In genomic region chr1:208641881-208642280, GRCh38 we compare ENCODE assay signal across 32 cellular contexts.
DNase-seq lines count a peak whose midpoint lies in the region; ATAC-seq, FAIRE-seq and TF ChIP-seq lines count a peak whose summit lies in the region.
"Had no signal": no experiment of that assay in that cellular context is flagged by ENCODE, and none has a peak within 500 bp of the region (broad histone marks: within the 10 kb centered on the region; RNA-seq: fewer than 3 reads in every experiment).

No MANE protein-coding gene starts in this region.

- H3K36me3 Mint-ChIP-seq in Caco-2 (ENCODE audit: insufficient read depth, unreplicated experiment): no peaks in the 10 kb centered on the region
- no peaks in the 10 kb centered on the region for H3K36me3 Mint-ChIP-seq in nephron progenitor cell (ENCODE audit: low read depth)
- H3K36me3 Mint-ChIP-seq: activated naive CD4-positive, alpha-beta T cell treated with anti-CD3 and anti-CD28 coated beads, Interleukin-2, amount 50 U/mL, for 24 hours; brain; CD14-positive monocyte; memory B cell had no signal

- ATAC-seq in GM18909 (IDR thresholded peaks at IDR 0.05; ENCODE audit: poor library complexity, unreplicated experiment): peak; percentile 59
- peak; percentile 79 for ATAC-seq in GM21619 (IDR thresholded peaks at IDR 0.05; ENCODE audit: unreplicated experiment)
- ATAC-seq in HG03460 (IDR thresholded peaks at IDR 0.05; ENCODE audit: unreplicated experiment): peak; percentile 55
- ATAC-seq: activated CD4-positive, alpha-beta T cell treated with anti-CD3 and anti-CD28 coated beads for 36 hours; activated CD8-positive, alpha-beta T cell treated with anti-CD3 and anti-CD28 coated beads for 36 hours; activated T-helper 17 cell treated with anti-CD3 and anti-CD28 coated beads, Interleukin-2, amount 50 U/mL, for 72 hours; left lung; pancreas; upper lobe of right lung had no signal

- no peaks in the 10 kb centered on the region for H3K9me3 ChIP-seq in transverse colon
- H3K9me3 ChIP-seq in Caco-2: no peaks in the 10 kb centered on the region
- H3K9me3 ChIP-seq: left lung, pancreas, upper lobe of right lung had no signal

- H3K4me3 Mint-ChIP-seq in Caco-2 (ENCODE audit: unreplicated experiment) (no peak overlapping the region), nephron progenitor cell (no peak overlapping the region)
- H3K4me3 Mint-ChIP-seq: activated CD4-positive, alpha-beta T cell treated with anti-CD3 and anti-CD28 coated beads for 36 hours; activated CD8-positive, alpha-beta T cell treated with anti-CD3 and anti-CD28 coated beads for 36 hours; activated naive CD4-positive, alpha-beta T cell treated with anti-CD3 and anti-CD28 coated beads, Interleukin-2, amount 50 U/mL, for 24 hours; activated T-helper 17 cell treated with anti-CD3 and anti-CD28 coated beads, Interleukin-2, amount 50 U/mL, for 72 hours; brain; CD14-positive monocyte; dendritic cell treated with granulocyte-macrophage colony-stimulating factor and Interleukin-4, amounts not matched to agents 40 ng/mL and 50 ng/mL, for 4 days; memory B cell; neural crest cell had no signal

- POLR2A ChIA-PET in Caco-2 (lab: Charles Lee): no interaction called here

- no peaks in the 10 kb centered on the region for H3K27me3 ChIP-seq in transverse colon
- H3K27me3 ChIP-seq in Caco-2 (replicated peaks; ENCODE audit: control insufficient read depth, insufficient read depth, low read length): no peaks in the 10 kb centered on the region
- H3K27me3 ChIP-seq: left lung, upper lobe of right lung had no signal

- H3K27ac ChIP-seq in transverse colon: no peak overlapping the region
- H3K27ac ChIP-seq: left lung, pancreas, upper lobe of right lung had no signal

- no peak overlapping the region for H3K4me3 ChIP-seq in transverse colon
- no peak overlapping the region for H3K4me3 ChIP-seq in Caco-2 (ENCODE audit: low read depth, low read length)
- H3K4me3 ChIP-seq: left lung, pancreas, upper lobe of right lung had no signal

- BruUV-seq in Caco-2 (replicated peaks; lab: Mats Ljungman, UMichigan): no TSS peak

- no peak for TF ChIP-seq POLR2A in GM12891 (IDR thresholded peaks at IDR 0.05; ENCODE audit: low read depth, low read length)
- TF ChIP-seq POLR2A in transverse colon (IDR thresholded peaks at IDR 0.05): no peak

- H3K27me3 Mint-ChIP-seq in Caco-2 (ENCODE audit: insufficient read depth, unreplicated experiment): peaks cover 24% of the 10 kb centered on the region
- H3K27me3 Mint-ChIP-seq in nephron progenitor cell (ENCODE audit: low read depth, poor library complexity): peaks cover 15% of the 10 kb centered on the region
- H3K27me3 Mint-ChIP-seq: dendritic cell treated with granulocyte-macrophage colony-stimulating factor and Interleukin-4, amounts not matched to agents 40 ng/mL and 50 ng/mL, for 4 days had no signal

- WGBS in transverse colon (ENCODE audit: low coverage in 1 of 2), 2 donors: 72 to 75% methylated on average over 3 of the region's 3 CpGs

- H3K36me3 ChIP-seq in transverse colon (no peaks in the 10 kb centered on the region), Caco-2 (ENCODE audit: control insufficient read depth, insufficient read depth, low read length) (no peaks in the 10 kb centered on the region)
- H3K36me3 ChIP-seq: left lung, pancreas, upper lobe of right lung had no signal

- FAIRE-seq in GM12891 (lab: Jason Lieb, UNC): no peak
- FAIRE-seq: islet of Langerhans, pancreas, RCC 7860 had no signal

- DNase-seq in GM12891 (ENCODE audit: insufficient read length, low spot score): no peak
- no peak for DNase-seq in RKO (ENCODE audit: low spot score)
- DNase-seq in transverse colon: no peak
- no peak for DNase-seq in Caco-2
- no peak for DNase-seq in nephron progenitor cell
- DNase-seq: activated CD4-positive, alpha-beta T cell treated with anti-CD3 and anti-CD28 coated beads for 36 hours; activated CD8-positive, alpha-beta T cell treated with anti-CD3 and anti-CD28 coated beads for 36 hours; amniotic stem cell; DMS79 treated with DMSO at 0.1 percent for 48 hours; erythroblast; GDM1; glutamatergic neuron; left lung; NCI-H1048; NCI-H1694; pancreas; SIG-M5; stimulated activated naive CD4-positive, alpha-beta T cell; SW 1271; upper lobe of right lung had no signal

- intact Hi-C loops in transverse colon (cut with DNase I; ENCODE audit: low total_unique reads) (no loop called here), Caco-2 (cut with micrococcal nuclease; ENCODE audit: unreplicated experiment) (no loop called here)

- H3K9me3 Mint-ChIP-seq in Caco-2 (ENCODE audit: unreplicated experiment): no peaks in the 10 kb centered on the region
- H3K9me3 Mint-ChIP-seq in nephron progenitor cell: peaks cover 5% of the 10 kb centered on the region
- H3K9me3 Mint-ChIP-seq: activated CD8-positive, alpha-beta T cell treated with anti-CD3 and anti-CD28 coated beads for 36 hours; activated naive CD4-positive, alpha-beta T cell treated with anti-CD3 and anti-CD28 coated beads, Interleukin-2, amount 50 U/mL, for 24 hours; activated T-helper 17 cell treated with anti-CD3 and anti-CD28 coated beads, Interleukin-2, amount 50 U/mL, for 72 hours; CD14-positive monocyte; dendritic cell treated with granulocyte-macrophage colony-stimulating factor and Interleukin-4, amounts not matched to agents 40 ng/mL and 50 ng/mL, for 4 days; memory B cell had no signal

- no peak for TF ChIP-seq EP300 in transverse colon (IDR thresholded peaks at IDR 0.05; ENCODE audit: low read depth)

- H3K27ac Mint-ChIP-seq in Caco-2 (ENCODE audit: unreplicated experiment) (no peak overlapping the region), nephron progenitor cell (no peak overlapping the region)
- H3K27ac Mint-ChIP-seq: activated CD4-positive, alpha-beta T cell treated with anti-CD3 and anti-CD28 coated beads for 36 hours; activated CD8-positive, alpha-beta T cell treated with anti-CD3 and anti-CD28 coated beads for 36 hours; activated naive CD4-positive, alpha-beta T cell treated with anti-CD3 and anti-CD28 coated beads, Interleukin-2, amount 50 U/mL, for 24 hours; activated T-helper 17 cell treated with anti-CD3 and anti-CD28 coated beads, Interleukin-2, amount 50 U/mL, for 72 hours; CD14-positive monocyte; dendritic cell treated with granulocyte-macrophage colony-stimulating factor and Interleukin-4, amounts not matched to agents 40 ng/mL and 50 ng/mL, for 4 days; memory B cell had no signal

- no peaks in the 10 kb centered on the region for H3K4me1 ChIP-seq in transverse colon
- no peaks in the 10 kb centered on the region for H3K4me1 ChIP-seq in Caco-2
- H3K4me1 ChIP-seq: left lung, pancreas, upper lobe of right lung had no signal

- H3K4me1 Mint-ChIP-seq in Caco-2 (ENCODE audit: low read depth, unreplicated experiment): no peaks in the 10 kb centered on the region
- peaks cover 9% of the 10 kb centered on the region for H3K4me1 Mint-ChIP-seq in nephron progenitor cell
- H3K4me1 Mint-ChIP-seq: activated CD4-positive, alpha-beta T cell treated with anti-CD3 and anti-CD28 coated beads for 36 hours; activated naive CD4-positive, alpha-beta T cell treated with anti-CD3 and anti-CD28 coated beads, Interleukin-2, amount 50 U/mL, for 24 hours; activated T-helper 17 cell treated with anti-CD3 and anti-CD28 coated beads, Interleukin-2, amount 50 U/mL, for 72 hours; CD14-positive monocyte; memory B cell; neural crest cell had no signal

- CTCF ChIA-PET in Caco-2 (lab: Charles Lee): no interaction called here

- in situ Hi-C loops in transverse colon (cut with MboI; ENCODE audit: low pct_ligation_motif_present in 1 of 4, low pct_unique_long_range_greater_than_20kb in 1 of 4, low sequenced_read_pairs in 3 of 4): no loop called here

- TF ChIP-seq CTCF in transverse colon (IDR thresholded peaks at IDR 0.05) (no peak), Caco-2 (IDR thresholded peaks at IDR 0.05; ENCODE audit: insufficient read depth in 1 of 2, low read depth in 1 of 2, low read length in 1 of 2, severe bottlenecking in 1 of 2, unreplicated experiment in 1 of 2) (no peak), nephron progenitor cell (IDR thresholded peaks at IDR 0.05) (no peak)

TF ChIP-seq in GM12891, 5 proteins besides CTCF, POLR2A, EP300 and RAD21:
- no peak for TF ChIP-seq POLR2AphosphoS5 (IDR thresholded peaks at IDR 0.05; ENCODE audit: low read depth, low read length)
- TF ChIP-seq SPI1 (IDR thresholded peaks at IDR 0.05; ENCODE audit: low read depth, low read length): peak; percentile 14; the same call in 1 of the 2 replicates
- TF ChIP-seq PAX5 (IDR thresholded peaks at IDR 0.05; ENCODE audit: insufficient read depth, low read length, severe bottlenecking): no peak
- TF ChIP-seq TAF1 (IDR thresholded peaks at IDR 0.05; ENCODE audit: low read depth, low read length): no peak
- TF ChIP-seq POU2F2 (IDR thresholded peaks at IDR 0.05; ENCODE audit: low read depth, low read length): no peak
